ENCODE assay signal across 22 cellular contexts in the genomic region with DNA sequence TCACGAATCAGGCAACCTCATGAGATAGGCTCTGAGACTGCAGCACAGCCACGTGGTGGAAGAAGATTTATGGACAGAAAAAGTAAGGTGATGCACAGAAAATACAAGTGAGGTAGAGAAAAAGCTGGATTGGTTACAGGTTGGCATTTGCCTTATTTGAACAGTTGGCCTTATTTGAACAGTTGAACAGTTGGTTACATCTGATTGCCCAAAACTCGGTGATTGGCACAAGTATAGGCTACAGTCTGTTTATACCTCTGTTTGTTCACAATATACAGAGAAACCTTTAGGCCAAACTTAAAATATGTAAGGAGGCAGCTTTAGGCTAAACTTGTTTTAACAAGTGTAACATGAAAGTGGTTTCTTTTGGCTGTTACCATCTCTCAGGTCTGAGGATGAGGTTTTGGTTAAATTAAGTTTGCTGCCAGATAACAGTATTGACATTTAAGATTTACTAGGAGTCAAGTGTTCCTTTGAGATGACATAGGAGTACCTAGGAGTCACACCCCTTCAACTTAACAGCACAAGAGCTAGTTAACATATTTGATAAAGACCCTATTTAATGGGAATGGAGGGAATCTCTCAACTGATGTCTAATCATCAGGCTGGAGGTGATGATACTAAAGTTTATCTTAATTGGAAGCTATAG.
"Had no signal": no experiment of that assay in that cellular context is flagged by ENCODE, and none has a peak within 500 bp of the region (broad histone marks: within the 10 kb centered on the region; RNA-seq: fewer than 3 reads in every experiment).

No MANE protein-coding gene starts in this region.

- H3K27ac ChIP-seq: coronary artery, dorsolateral prefrontal cortex, epithelial cell of prostate, esophagus muscularis mucosa, gastrocnemius medialis, heart right ventricle, neutrophil, right atrium auricular region, stomach, thoracic aorta, transverse colon had no signal

- DNase-seq: dorsolateral prefrontal cortex; effector CD8-positive, alpha-beta T cell; gastrocnemius medialis; heart right ventricle; hypothalamus; kidney glomerular epithelial cell; mammary epithelial cell; mucosa of descending colon; naive thymus-derived CD8-positive, alpha-beta T cell; posterior cingulate gyrus; small intestine; stimulated activated CD4-positive, alpha-beta T cell treated with anti-CD3 and anti-CD28 coated beads, Interleukin-12 subunit alpha, Interleukin-12 subunit beta, amount 100 ng/mL, for 4 hours; stimulated activated naive CD4-positive, alpha-beta T cell; stomach; substantia nigra; transverse colon had no signal

- ATAC-seq: gastrocnemius medialis; heart right ventricle; mucosa of descending colon; naive thymus-derived CD8-positive, alpha-beta T cell had no signal

- H3K36me3 ChIP-seq: esophagus muscularis mucosa, gastrocnemius medialis, heart right ventricle, neutrophil, right atrium auricular region, stomach, thoracic aorta, transverse colon had no signal

- H3K4me1 ChIP-seq: esophagus muscularis mucosa, gastrocnemius medialis, heart right ventricle, right atrium auricular region, stomach, transverse colon had no signal

- H3K9me3 ChIP-seq: esophagus muscularis mucosa, gastrocnemius medialis, heart right ventricle, mucosa of descending colon, neutrophil, right atrium auricular region, thoracic aorta, transverse colon had no signal

- H3K27me3 ChIP-seq: dorsolateral prefrontal cortex, esophagus muscularis mucosa, gastrocnemius medialis, heart right ventricle, right atrium auricular region, stomach, transverse colon had no signal

- H3K4me3 ChIP-seq: coronary artery, dorsolateral prefrontal cortex, esophagus muscularis mucosa, gastrocnemius medialis, heart right ventricle, mucosa of descending colon, right atrium auricular region, stomach, thoracic aorta, transverse colon had no signal
